In genomic region chr14:70808023-70808401, GRCh38 we compare ENCODE assay signal across 8 cellular contexts. TPM values are rescaled to one million over a fixed set of nuclear protein-coding genes. Genes with fewer than 3 reads are reported as not detected.
DNase-seq lines count a peak whose midpoint lies in the region; ATAC-seq and TF ChIP-seq lines count a peak whose summit lies in the region.

No MANE protein-coding gene starts in this region.

- peak overlapping the region; percentile 83 for H2AFZ ChIP-seq in neuron (ENCODE audit: low read depth, low read length)

- DNase-seq in Calu3 (peak; percentile 62), HK-2 (ENCODE audit: unreplicated experiment) (peak; percentile 54), WTC11 (ENCODE audit: low spot score) (peak; percentile 52), NCI-H1092 (lab: John Stamatoyannopoulos, UW) (no peak)

- no peak for TF ChIP-seq CTCF in Calu3 (IDR thresholded peaks at IDR 0.05; ENCODE audit: unreplicated experiment)
- no peak for TF ChIP-seq CTCF in WTC11 (IDR thresholded peaks at IDR 0.05)

- H3K27me3 Mint-ChIP-seq in Calu3 (ENCODE audit: unreplicated experiment): no peaks in the 10 kb centered on the region
- H3K27me3 Mint-ChIP-seq in WTC11 (ENCODE audit: low read depth): no peaks in the 10 kb centered on the region
- H3K27me3 Mint-ChIP-seq in dendritic cell treated with granulocyte-macrophage colony-stimulating factor and Interleukin-4, amounts not matched to agents 40 ng/mL and 50 ng/mL, for 4 days: peaks cover 28% of the 10 kb centered on the region

- H3K36me3 ChIP-seq in neuron (ENCODE audit: insufficient read depth, low read length): no peaks in the 10 kb centered on the region

- H3K9me3 Mint-ChIP-seq in Calu3 (ENCODE audit: low read depth, unreplicated experiment) (no peaks in the 10 kb centered on the region), WTC11 (no peaks in the 10 kb centered on the region)
- H3K9me3 Mint-ChIP-seq in dendritic cell treated with granulocyte-macrophage colony-stimulating factor and Interleukin-4, amounts not matched to agents 40 ng/mL and 50 ng/mL, for 4 days: no peaks in the 10 kb centered on the region

- peak overlapping the region; percentile 87 for H3K4me3 ChIP-seq in neuron (ENCODE audit: low read length)

- no peaks in the 10 kb centered on the region for H3K9me3 ChIP-seq in neuron (ENCODE audit: low read length)

- H3K27ac Mint-ChIP-seq in Calu3 (ENCODE audit: unreplicated experiment) (peak overlapping the region; percentile 77), WTC11 (peak overlapping the region; percentile 94)
- peak overlapping the region; percentile 14 for H3K27ac Mint-ChIP-seq in dendritic cell treated with granulocyte-macrophage colony-stimulating factor and Interleukin-4, amounts not matched to agents 40 ng/mL and 50 ng/mL, for 4 days

- no peaks in the 10 kb centered on the region for H3K27me3 ChIP-seq in neuron (ENCODE audit: insufficient read depth, low read length)

- CTCF ChIA-PET in Calu3 (lab: Charles Lee) (interaction anchor here (0.5 to 3.4 kb wide), 4 partner anchors 27 to 1075 kb away, joined by 3 to 15 read pairs (median 4); no protein-coding TSS in a partner anchor), WTC11 (lab: Charles Lee) (interaction anchor here (0.6 to 3.1 kb wide), 6 partner anchors 12 to 99 kb away, joined by 4 to 85 read pairs (median 4); partner anchors contain the start of gene PCNX1)

- H3K36me3 Mint-ChIP-seq in Calu3 (ENCODE audit: insufficient read depth, unreplicated experiment) (peaks cover 14% of the 10 kb centered on the region), WTC11 (peaks cover 13% of the 10 kb centered on the region)
- no peaks in the 10 kb centered on the region for H3K36me3 Mint-ChIP-seq in dendritic cell treated with granulocyte-macrophage colony-stimulating factor and Interleukin-4, amounts not matched to agents 40 ng/mL and 50 ng/mL, for 4 days (ENCODE audit: low read depth)

- ATAC-seq in WTC11 (peak; percentile 4; the same call in 1 of the 2 replicates), GM21619 (IDR thresholded peaks at IDR 0.05; ENCODE audit: unreplicated experiment) (no peak), HG03571 (IDR thresholded peaks at IDR 0.05; ENCODE audit: unreplicated experiment) (no peak)

- intact Hi-C loops in Calu3 (cut with micrococcal nuclease; ENCODE audit: unreplicated experiment): no loop called here
- intact Hi-C loops in dendritic cell treated with granulocyte-macrophage colony-stimulating factor and Interleukin-4, amounts not matched to agents 40 ng/mL and 50 ng/mL, for 4 days (cut with micrococcal nuclease): no loop called here

- no TSS peak for BruUV-seq in Calu3 (replicated peaks; lab: Mats Ljungman, UMichigan)

- H3K4me3 Mint-ChIP-seq in Calu3 (ENCODE audit: low read depth, unreplicated experiment): no peak overlapping the region
- peak overlapping the region; percentile 92 for H3K4me3 Mint-ChIP-seq in WTC11
- peak overlapping the region; percentile 81 for H3K4me3 Mint-ChIP-seq in dendritic cell treated with granulocyte-macrophage colony-stimulating factor and Interleukin-4, amounts not matched to agents 40 ng/mL and 50 ng/mL, for 4 days

- H3K4me1 ChIP-seq in neuron (ENCODE audit: insufficient read depth, low read length): peaks cover 10% of the 10 kb centered on the region

- POLR2A ChIA-PET in WTC11 (lab: Charles Lee): interaction anchor here (0.9 to 2.8 kb wide), 2 partner anchors 14 to 93 kb away, joined by 3 to 25 read pairs; no protein-coding TSS in a partner anchor

- H3K4me1 Mint-ChIP-seq in Calu3 (ENCODE audit: low read depth, unreplicated experiment) (peaks cover 14% of the 10 kb centered on the region), WTC11 (peaks cover 20% of the 10 kb centered on the region)
- H3K4me1 Mint-ChIP-seq in dendritic cell treated with granulocyte-macrophage colony-stimulating factor and Interleukin-4, amounts not matched to agents 40 ng/mL and 50 ng/mL, for 4 days (ENCODE audit: low read depth): peaks cover 37% of the 10 kb centered on the region

TF ChIP-seq in WTC11, 78 proteins besides CTCF, POLR2A, EP300 and RAD21:
- TF ChIP-seq MYBL2 (CRISPR knock-in tag; IDR thresholded peaks at IDR 0.05) (no peak), ZBTB43 (CRISPR knock-in tag; IDR thresholded peaks at IDR 0.05) (no peak), SOX15 (CRISPR knock-in tag; IDR thresholded peaks at IDR 0.05) (no peak), KAT7 (CRISPR knock-in tag; IDR thresholded peaks at IDR 0.05; ENCODE audit: borderline replicate concordance) (no peak), RORB (CRISPR knock-in tag; IDR thresholded peaks at IDR 0.05) (no peak), ARID4B (CRISPR knock-in tag; IDR thresholded peaks at IDR 0.05; ENCODE audit: borderline replicate concordance) (no peak), JAZF1 (CRISPR knock-in tag; IDR thresholded peaks at IDR 0.05) (no peak), ZNF396 (CRISPR knock-in tag; IDR thresholded peaks at IDR 0.05; ENCODE audit: borderline replicate concordance) (no peak), SMAD3 (CRISPR knock-in tag; IDR thresholded peaks at IDR 0.05; ENCODE audit: borderline replicate concordance) (no peak)
TF ChIP-seq in WTC11: peak in this region for 0.

RNA-seq across cellular contexts. Expression of gene MAP3K9, which starts 1.3 kb away (rescaled TPM):
- total RNA-seq in Calu3 (2022): 23.3 and 24.3 TPM in 2 replicates
- total RNA-seq in WTC11 (2021): 28.0 to 29.6 TPM (median 29.4 TPM) in 3 replicates

Comparison
In these comparisons a context has a peak if more than half of its experiments do, and no peak if none do; other contexts are left out.
1. H3K27ac Mint-ChIP-seq: peak in every context shown above with its lines; median percentile 94 in WTC11; 77 in Calu3; 14 in dendritic cell treated with granulocyte-macrophage colony-stimulating factor and Interleukin-4, amounts not matched to agents 40 ng/mL and 50 ng/mL, for 4 days.